Comparison of ENCODE assay signal across 8 cellular contexts in genomic region chr19:49689133-49690072, GRCh38. TPM values are rescaled to one million over a fixed set of nuclear protein-coding genes. Genes with fewer than 3 reads are reported as not detected.
A peak's percentile ranks its signal among the peaks of the same experiment; 100 is the strongest.
DNase-seq lines count a peak whose midpoint lies in the region; ATAC-seq and TF ChIP-seq lines count a peak whose summit lies in the region.

ADM5 (plus strand) TSS chr19:49689594; CDS start chr19:49689838, 244 bp downstream.

- H3K4me3 Mint-ChIP-seq in activated naive CD4-positive, alpha-beta T cell treated with anti-CD3 and anti-CD28 coated beads, Interleukin-2, amount 10 ng/mL, durations not matched to agents 7 days and 5 days: peak within 1 kb of the TSS; percentile 75
- peak within 1 kb of the TSS; percentile 80 for H3K4me3 Mint-ChIP-seq in progenitor cell of endocrine pancreas (ENCODE audit: low read depth)

- H3K36me3 ChIP-seq in heart right ventricle: peaks cover 0 to 37% (median 14%) of the 10 kb centered on the region in 9 donors

- TF ChIP-seq CTCF in heart right ventricle (IDR thresholded peaks at IDR 0.05) (peak; percentile 18 to 76 (median 56)), progenitor cell of endocrine pancreas (IDR thresholded peaks at IDR 0.05; ENCODE audit: unreplicated experiment) (peak; percentile 66)

- H3K9me3 ChIP-seq in heart right ventricle: no peaks in the 10 kb centered on the region

- peaks cover 6 to 72% (median 48%) of the 10 kb centered on the region in 9 donors for H3K4me1 ChIP-seq in heart right ventricle

- CTCF ChIA-PET in activated naive CD4-positive, alpha-beta T cell treated with anti-CD3 and anti-CD28 coated beads, Interleukin-2, amount 10 ng/mL, durations not matched to agents 7 days and 5 days (lab: Charles Lee): interaction anchor here (0.7 to 0.9 kb wide), 2 partner anchors 24 to 28 kb away, joined by 3 read pairs; no protein-coding TSS in a partner anchor

- DNase-seq in EL: peak; percentile 36
- DNase-seq in NCI-H2171 (lab: John Stamatoyannopoulos, UW): peak; percentile 47
- peak; percentile 51 for DNase-seq in activated naive CD4-positive, alpha-beta T cell treated with anti-CD3 and anti-CD28 coated beads, Interleukin-2, amount 10 ng/mL, durations not matched to agents 7 days and 5 days
- DNase-seq in heart right ventricle: peak in 1 of 2 donors; percentile 54
- peak; percentile 60 for DNase-seq in progenitor cell of endocrine pancreas (ENCODE audit: low spot score, unreplicated experiment)
- DNase-seq in GM03348 (ENCODE audit: low spot score): no peak

- 25 to 29% methylated on average over 54 of the region's 54 CpGs for WGBS in heart right ventricle, 2 donors

- intact Hi-C loops in heart right ventricle (cut with DNase I): loop anchor here in 2 of 10 donors (5.0 to 10.0 kb wide), 2 partner anchors 113 to 115 kb away; no protein-coding TSS in a partner anchor

- peaks cover 41% of the 10 kb centered on the region for H3K27me3 Mint-ChIP-seq in activated naive CD4-positive, alpha-beta T cell treated with anti-CD3 and anti-CD28 coated beads, Interleukin-2, amount 10 ng/mL, durations not matched to agents 7 days and 5 days
- no peaks in the 10 kb centered on the region for H3K27me3 Mint-ChIP-seq in progenitor cell of endocrine pancreas

- peak within 1 kb of the TSS; percentile 46 for H3K27ac Mint-ChIP-seq in activated naive CD4-positive, alpha-beta T cell treated with anti-CD3 and anti-CD28 coated beads, Interleukin-2, amount 10 ng/mL, durations not matched to agents 7 days and 5 days
- H3K27ac Mint-ChIP-seq in progenitor cell of endocrine pancreas: peak within 1 kb of the TSS; percentile 90

- H3K4me3 ChIP-seq in heart right ventricle: peak within 1 kb of the TSS; percentile 32 to 66 (median 56)

- H3K27me3 ChIP-seq in heart right ventricle: peaks cover 0 to 40% (median 9%) of the 10 kb centered on the region in 7 donors

- no peaks in the 10 kb centered on the region for H3K9me3 Mint-ChIP-seq in activated naive CD4-positive, alpha-beta T cell treated with anti-CD3 and anti-CD28 coated beads, Interleukin-2, amount 10 ng/mL, durations not matched to agents 7 days and 5 days
- no peaks in the 10 kb centered on the region for H3K9me3 Mint-ChIP-seq in progenitor cell of endocrine pancreas (ENCODE audit: low read depth)

- H3K27ac ChIP-seq in heart right ventricle: peak within 1 kb of the TSS; percentile 64 to 84 (median 77)

- peaks cover 29% of the 10 kb centered on the region for H3K36me3 Mint-ChIP-seq in activated naive CD4-positive, alpha-beta T cell treated with anti-CD3 and anti-CD28 coated beads, Interleukin-2, amount 10 ng/mL, durations not matched to agents 7 days and 5 days
- peaks cover 10% of the 10 kb centered on the region for H3K36me3 Mint-ChIP-seq in progenitor cell of endocrine pancreas (ENCODE audit: insufficient read depth)

- peak; percentile 26 to 63 (median 52) for ATAC-seq in heart right ventricle
- no peak for ATAC-seq in HG02840 (IDR thresholded peaks at IDR 0.05; ENCODE audit: low FRiP score, unreplicated experiment)
- no peak for ATAC-seq in HG02981 (IDR thresholded peaks at IDR 0.05; ENCODE audit: unreplicated experiment)

- H3K4me1 Mint-ChIP-seq in activated naive CD4-positive, alpha-beta T cell treated with anti-CD3 and anti-CD28 coated beads, Interleukin-2, amount 10 ng/mL, durations not matched to agents 7 days and 5 days: peaks cover 35% of the 10 kb centered on the region
- peaks cover 11% of the 10 kb centered on the region for H3K4me1 Mint-ChIP-seq in progenitor cell of endocrine pancreas (ENCODE audit: low read depth)

RNA-seq across cellular contexts. Expression of gene ADM5, which starts in this region (rescaled TPM):
- total RNA-seq in heart right ventricle (under 1 TPM; 0.16 to 0.74 (median 0.47) TPM), progenitor cell of endocrine pancreas (7.7 TPM in 2 replicates)
- 1 to 10 TPM; 1.1 to 1.6 TPM for polyA plus RNA-seq in heart right ventricle

Comparison
In these comparisons a context has a peak if more than half of its experiments do, and no peak if none do; other contexts are left out.
1. ATAC-seq: peak in heart right ventricle (8 of 8); none in HG02840 (single experiment) and HG02981 (single experiment).